ENCODE assay signal across 9 cellular contexts in genomic region chr12:7374423-7375144, GRCh38.
DNase-seq lines count a peak whose midpoint lies in the region; ATAC-seq and TF ChIP-seq lines count a peak whose summit lies in the region.
"Had no signal": no experiment of that assay in that cellular context is flagged by ENCODE, and none has a peak within 500 bp of the region (broad histone marks: within the 10 kb centered on the region; RNA-seq: fewer than 3 reads in every experiment).

No MANE protein-coding gene starts in this region.

- H3K9me3 ChIP-seq in adipocyte (ENCODE audit: control insufficient read depth, low read length) = no peaks in the 10 kb centered on the region
- H3K9me3 ChIP-seq in left lung = no peaks in the 10 kb centered on the region

- H3K4me1 ChIP-seq in adipocyte (ENCODE audit: control insufficient read depth, insufficient read depth, low read length) (no peaks in the 10 kb centered on the region), left lung (no peaks in the 10 kb centered on the region)

- DNase-seq in Right ventricle myocardium inferior (ENCODE audit: missing footprints) (peak; percentile 75), left cardiac atrium (no peak), NCI-H1694 (lab: John Stamatoyannopoulos, UW) (peak; percentile 66), adipocyte (ENCODE audit: low read depth) (peak; percentile 43), left lung (peak; percentile 34 to 78), NCI-H2029 (lab: John Stamatoyannopoulos, UW) (no peak), amygdala (lab: John Stamatoyannopoulos, UW) (no peak), NCI-H128 (lab: John Stamatoyannopoulos, UW; ENCODE audit: unreplicated experiment) (no peak)

- H3K27me3 ChIP-seq in adipocyte (replicated peaks; ENCODE audit: control insufficient read depth, insufficient read depth, low read length) (peaks cover 2% of the 10 kb centered on the region), left lung (peaks cover 0 to 3% of the 10 kb centered on the region in 2 donors)

- peak in 1 of 2 donors; percentile 26 for TF ChIP-seq CTCF in left lung (IDR thresholded peaks at IDR 0.05)

- H3K36me3 ChIP-seq in adipocyte (ENCODE audit: control insufficient read depth, insufficient read depth, low read length, severe bottlenecking) (no peaks in the 10 kb centered on the region), left lung (no peaks in the 10 kb centered on the region)

- no peak overlapping the region for H3K27ac ChIP-seq in left lung

- H3K4me3 ChIP-seq in adipocyte (ENCODE audit: low read length) = no peak overlapping the region
- H3K4me3 ChIP-seq in left lung = no peak overlapping the region

- ATAC-seq in Right ventricle myocardium inferior = no peak
- ATAC-seq in left cardiac atrium = no peak
- ATAC-seq in left lung = peak; percentile 59
- ATAC-seq: activated naive CD4-positive, alpha-beta T cell treated with anti-CD3 and anti-CD28 coated beads, Interleukin-2, amount 50 U/mL, for 72 hours had no signal

- no peak overlapping the region for H3K9ac ChIP-seq in adipocyte (ENCODE audit: low read length)

- intact Hi-C loops in Right ventricle myocardium inferior (cut with DNase I) = no loop called here
- intact Hi-C loops in left cardiac atrium (cut with DNase I) = no loop called here
- intact Hi-C loops in left lung (cut with DNase I) = no loop called here

Comparison
In these comparisons a context has a peak if more than half of its experiments do, and no peak if none do; other contexts are left out.
1. DNase-seq: peak in Right ventricle myocardium inferior (single experiment), NCI-H1694 (single experiment), adipocyte (single experiment) and left lung (2 of 2); none in left cardiac atrium (single experiment), NCI-H2029 (single experiment), amygdala (0 of 56) and NCI-H128 (single experiment).